ENCODE assay signal across 17 cellular contexts in genomic region chr10:86254081-86254480, GRCh38.
"Had no signal": no experiment of that assay in that cellular context is flagged by ENCODE, and none has a peak within 500 bp of the region (broad histone marks: within the 10 kb centered on the region; RNA-seq: fewer than 3 reads in every experiment).

No MANE protein-coding gene starts in this region.

- DNase-seq: activated CD4-positive, alpha-beta memory T cell treated with anti-CD3 and anti-CD28 coated beads for 36 hours; activated CD4-positive, CD25-positive, alpha-beta regulatory T cell treated with anti-CD3 and anti-CD28 coated beads, Interleukin-2, amount 50 U/mL, for 72 hours; activated CD8-positive, alpha-beta memory T cell treated with anti-CD3 and anti-CD28 coated beads, Interleukin-2, amount 50 U/mL, for 48 hours; activated naive CD4-positive, alpha-beta T cell treated with Interleukin-2 at 50 U/mL for 16 hours; activated naive CD8-positive, alpha-beta T cell treated with anti-CD3 and anti-CD28 coated beads, Interleukin-2, amount 50 U/mL, for 24 hours; cortex of kidney; effector memory CD4-positive, alpha-beta T cell; left ventricle myocardium inferior; mesenchymal stem cell; nephron progenitor cell; ovary; stimulated activated CD4-positive, alpha-beta T cell treated with anti-CD3 and anti-CD28 coated beads, Interleukin-4, amount 100 ng/mL, for 1 hour; stimulated activated CD8-positive, alpha-beta memory T cell treated with anti-CD3 and anti-CD28 coated beads, Interleukin-4, amount 100 ng/mL, for 48 hours had no signal

- H3K27me3 Mint-ChIP-seq: stimulated activated naive CD8-positive, alpha-beta T cell treated with anti-CD3 and anti-CD28 coated beads, Interleukin-15, Interleukin-2, amounts not matched to agents 100 ng/mL and 50 ng/mL, for 24 hours had no signal

- H3K9me3 ChIP-seq: gastroesophageal sphincter, left ventricle myocardium inferior, ovary had no signal

- H3K27ac ChIP-seq: cardiac muscle cell, epithelial cell of prostate, gastroesophageal sphincter, left ventricle myocardium inferior, ovary had no signal

- H3K4me1 ChIP-seq: gastroesophageal sphincter, left ventricle myocardium inferior had no signal

- H3K4me3 Mint-ChIP-seq: activated CD4-positive, alpha-beta memory T cell treated with anti-CD3 and anti-CD28 coated beads for 36 hours; activated naive CD8-positive, alpha-beta T cell treated with anti-CD3 and anti-CD28 coated beads, Interleukin-2, amount 50 U/mL, for 24 hours; nephron progenitor cell; stimulated activated naive CD8-positive, alpha-beta T cell treated with anti-CD3 and anti-CD28 coated beads, Interleukin-15, Interleukin-2, amounts not matched to agents 100 ng/mL and 50 ng/mL, for 24 hours had no signal

- H3K36me3 Mint-ChIP-seq: activated CD4-positive, alpha-beta memory T cell treated with anti-CD3 and anti-CD28 coated beads for 36 hours had no signal

- ATAC-seq: activated naive CD8-positive, alpha-beta T cell treated with anti-CD3 and anti-CD28 coated beads, Interleukin-2, amount 50 U/mL, for 24 hours; gastroesophageal sphincter had no signal

- H3K4me3 ChIP-seq: cardiac muscle cell, gastroesophageal sphincter, left ventricle myocardium inferior, ovary had no signal

- H3K27ac Mint-ChIP-seq: activated CD4-positive, alpha-beta memory T cell treated with anti-CD3 and anti-CD28 coated beads for 36 hours; activated naive CD8-positive, alpha-beta T cell treated with anti-CD3 and anti-CD28 coated beads, Interleukin-2, amount 50 U/mL, for 24 hours; nephron progenitor cell; stimulated activated naive CD8-positive, alpha-beta T cell treated with anti-CD3 and anti-CD28 coated beads, Interleukin-15, Interleukin-2, amounts not matched to agents 100 ng/mL and 50 ng/mL, for 24 hours had no signal

- H3K36me3 ChIP-seq: cardiac muscle cell, gastroesophageal sphincter, left ventricle myocardium inferior, ovary had no signal

- H3K27me3 ChIP-seq: cardiac muscle cell, ovary had no signal

- H3K9me3 Mint-ChIP-seq: stimulated activated naive CD8-positive, alpha-beta T cell treated with anti-CD3 and anti-CD28 coated beads, Interleukin-15, Interleukin-2, amounts not matched to agents 100 ng/mL and 50 ng/mL, for 24 hours had no signal

- H3K4me1 Mint-ChIP-seq: activated naive CD8-positive, alpha-beta T cell treated with anti-CD3 and anti-CD28 coated beads, Interleukin-2, amount 50 U/mL, for 24 hours had no signal
